In the genomic region with DNA sequence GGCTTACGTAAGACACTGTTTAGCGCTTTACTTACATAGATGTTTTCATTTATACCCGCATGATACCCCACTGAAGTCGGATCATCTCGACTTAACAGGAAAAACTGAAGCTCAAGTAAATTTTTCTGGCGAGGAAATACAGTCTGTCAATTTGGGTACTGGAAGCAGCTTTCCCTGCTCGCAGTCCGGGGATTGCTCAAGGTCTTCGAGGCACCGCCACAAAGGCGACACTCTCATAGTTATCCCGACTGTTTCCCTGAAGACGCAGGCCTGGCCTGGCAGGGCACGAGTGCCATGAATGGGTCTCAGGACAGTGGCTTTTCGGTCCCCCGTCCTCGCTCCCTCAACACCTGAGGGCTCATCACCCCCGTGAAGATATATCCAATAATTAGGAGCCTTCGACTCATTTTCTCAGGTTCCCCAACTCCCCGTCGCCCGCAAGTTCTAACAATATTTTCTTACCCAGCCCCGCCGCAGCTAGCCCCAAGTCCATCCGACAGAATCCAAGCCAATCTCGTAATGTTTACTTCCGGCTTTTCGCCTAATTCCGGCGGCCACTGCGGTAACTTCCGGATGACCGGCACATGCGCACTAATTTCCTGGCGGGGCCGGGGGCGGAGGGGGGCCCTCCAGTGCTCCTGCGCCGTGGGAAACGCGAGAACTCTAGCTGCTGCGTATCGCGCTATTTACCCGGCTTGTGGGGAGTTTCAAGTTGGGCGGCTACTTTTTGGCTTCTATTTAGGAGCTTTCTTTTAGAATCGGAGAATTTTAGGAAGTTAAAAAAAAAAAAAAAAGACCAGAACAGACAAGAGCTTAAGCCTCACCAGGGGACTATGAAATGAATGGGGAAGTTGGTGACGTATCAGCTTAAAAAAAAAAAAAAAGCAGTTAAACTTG, we compare ENCODE assay signal across 8 cellular contexts. TPM values are rescaled to one million over a fixed set of nuclear protein-coding genes. Genes with fewer than 3 reads are reported as not detected.
DNase-seq lines count a peak whose midpoint lies in the region; ATAC-seq and TF ChIP-seq lines count a peak whose summit lies in the region.

Gene SLU7, minus strand, starts transcription at position 521 of the 897 bp plus-strand sequence. CDS start 3,787 bp downstream, outside the sequence.

- DNase-seq in AG10803 (ENCODE audit: low read depth) (peak; percentile 95), NCI-H510A (lab: John Stamatoyannopoulos, UW) (peak; percentile 74), chondrocyte (ENCODE audit: low spot score) (peak; percentile 97), kidney epithelial cell (ENCODE audit: low read depth) (peak; percentile 81)
- DNase-seq in activated CD4-positive, alpha-beta T cell treated with anti-CD3 and anti-CD28 coated beads for 1 hour = peak; percentile 87
- DNase-seq in stimulated activated CD4-positive, alpha-beta T cell treated with anti-CD3 and anti-CD28 coated beads, Interleukin-15, amount 100 ng/mL, for 48 hours (ENCODE audit: low read depth in 2 of 2) = peak; percentile 89 to 93

- H3K27ac Mint-ChIP-seq in chondrocyte (ENCODE audit: unreplicated experiment) = peak within 1 kb of the TSS; percentile 100

- no peak for TF ChIP-seq CTCF in AG10803 (conservative IDR thresholded peaks at IDR 0.05; ENCODE audit: low read length)
- TF ChIP-seq CTCF in chondrocyte (IDR thresholded peaks at IDR 0.05) = no peak
- TF ChIP-seq CTCF in kidney epithelial cell (IDR thresholded peaks at IDR 0.05; ENCODE audit: insufficient read depth, low read length, poor library complexity, severe bottlenecking) = no peak

- no peaks in the 10 kb centered on the region for H3K27me3 ChIP-seq in kidney epithelial cell (ENCODE audit: control insufficient read depth, insufficient read depth, low read length)

- ATAC-seq in HG03432 (IDR thresholded peaks at IDR 0.05; ENCODE audit: unreplicated experiment) = peak; percentile 74

- TF ChIP-seq POLR2A in GM19099 (IDR thresholded peaks at IDR 0.05; ENCODE audit: extremely low read depth, insufficient read length, low read depth) = peak; percentile 74

- H3K27me3 Mint-ChIP-seq in chondrocyte (ENCODE audit: low read depth) = no peaks in the 10 kb centered on the region

- H3K4me1 Mint-ChIP-seq in chondrocyte (ENCODE audit: low read depth) = peaks cover 53% of the 10 kb centered on the region

- H3K36me3 Mint-ChIP-seq in chondrocyte (ENCODE audit: low read depth) = peaks cover 2% of the 10 kb centered on the region

- H3K4me3 Mint-ChIP-seq in chondrocyte (ENCODE audit: unreplicated experiment) = peak within 1 kb of the TSS; percentile 99

- H3K9me3 Mint-ChIP-seq in chondrocyte (ENCODE audit: low read depth) = no peaks in the 10 kb centered on the region

- no peaks in the 10 kb centered on the region for H3K36me3 ChIP-seq in kidney epithelial cell (ENCODE audit: control insufficient read depth, insufficient read depth, low read length)

- H3K4me3 ChIP-seq in AG10803 (ENCODE audit: low read length) (peak within 1 kb of the TSS; percentile 97), kidney epithelial cell (ENCODE audit: low read depth, low read length) (peak within 1 kb of the TSS; percentile 92)

RNA-seq across cellular contexts. Expression of gene SLU7, which starts in this region (rescaled TPM):
- total RNA-seq in chondrocyte (29.5 to 36.4 TPM (median 32.4 TPM) in 3 replicates), kidney epithelial cell (33.3 and 41.2 TPM in 2 replicates)

Comparison
In these comparisons a context has a peak if more than half of its experiments do, and no peak if none do; other contexts are left out.
1. Peak in every context shown above with its lines: DNase-seq, ATAC-seq and H3K4me3 ChIP-seq.